In the genomic region with DNA sequence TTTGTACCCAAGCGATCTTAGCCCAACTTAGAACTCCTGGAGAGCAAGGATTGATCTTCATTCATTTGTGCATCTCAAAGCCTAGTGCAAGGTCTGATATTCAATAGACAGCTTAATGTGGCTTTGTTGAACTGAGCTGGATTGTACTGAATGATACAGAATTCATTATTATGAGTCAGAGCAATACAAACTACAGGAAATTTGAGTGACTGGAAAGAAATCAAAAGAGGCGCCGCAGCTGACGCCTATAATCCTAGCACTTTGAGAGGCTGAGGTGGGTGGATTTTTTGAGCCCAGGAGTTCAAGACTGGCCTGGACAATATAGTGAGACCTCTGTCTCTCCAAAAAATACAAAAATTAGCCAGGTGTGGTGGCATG, we compare ENCODE assay signal across 19 cellular contexts. TPM values are rescaled to one million over a fixed set of nuclear protein-coding genes. Genes with fewer than 3 reads are reported as not detected.
DNase-seq lines count a peak whose midpoint lies in the region; ATAC-seq, FAIRE-seq and TF ChIP-seq lines count a peak whose summit lies in the region.
"Had no signal": no experiment of that assay in that cellular context is flagged by ENCODE, and none has a peak within 500 bp of the region (broad histone marks: within the 10 kb centered on the region; RNA-seq: fewer than 3 reads in every experiment).

No MANE protein-coding gene starts in this region.

- no peak for ATAC-seq in HG02763 (IDR thresholded peaks at IDR 0.05; ENCODE audit: unreplicated experiment)
- ATAC-seq in left lung = no peak

- H3K27me3 ChIP-seq in bronchial epithelial cell (ENCODE audit: control insufficient read depth, insufficient read depth, low read length) = no peaks in the 10 kb centered on the region
- H3K27me3 ChIP-seq in left lung = no peaks in the 10 kb centered on the region
- H3K27me3 ChIP-seq: Peyer's patch had no signal

- H3K4me3 ChIP-seq in bronchial epithelial cell (ENCODE audit: low read depth, low read length) (no peak overlapping the region), left lung (no peak overlapping the region)
- H3K4me3 ChIP-seq: Peyer's patch had no signal

- FAIRE-seq in bronchial epithelial cell (lab: Jason Lieb, UNC) = no peak

- H3K9me3 ChIP-seq in left lung = no peaks in the 10 kb centered on the region
- H3K9me3 ChIP-seq: Peyer's patch had no signal

- H3K4me1 ChIP-seq in left lung = peaks cover 0 to 6% of the 10 kb centered on the region in 2 donors

- H3K27ac ChIP-seq in 22Rv1 = peak overlapping the region; percentile 77
- H3K27ac ChIP-seq in left lung = no peak overlapping the region
- H3K27ac ChIP-seq: HL-60 had no signal

- DNase-seq in HT1080 (ENCODE audit: low read depth) = peak; percentile 20
- peak; percentile 15 for DNase-seq in bronchial epithelial cell (ENCODE audit: low read depth)
- DNase-seq in lung microvascular endothelial cell (ENCODE audit: low read depth in 2 of 2) = peak; percentile 28 to 69
- DNase-seq in activated CD4-positive, CD25-positive, alpha-beta regulatory T cell treated with anti-CD3 and anti-CD28 coated beads, Interleukin-2, amount 50 U/mL, for 72 hours = no peak
- DNase-seq in left lung = no peak
- DNase-seq: ACHN; CD4-positive, alpha-beta T cell; HFFc6; KG1; MM.1S; NCI-H1930; NCI-H2171 treated with DMSO at 0.1 percent for 48 hours; NCI-H510A; NCI-H82; SHP77 treated with DMSO at 0.1 percent for 48 hours had no signal

- TF ChIP-seq CTCF in 22Rv1 (IDR thresholded peaks at IDR 0.05) (no peak), bronchial epithelial cell (IDR thresholded peaks at IDR 0.05; ENCODE audit: insufficient read depth, low read length, severe bottlenecking) (no peak), left lung (IDR thresholded peaks at IDR 0.05) (no peak)

- intact Hi-C loops in left lung (cut with DNase I) = no loop called here

- H3K36me3 ChIP-seq in bronchial epithelial cell (ENCODE audit: control insufficient read depth, insufficient read depth, low read length) (no peaks in the 10 kb centered on the region), left lung (no peaks in the 10 kb centered on the region)
- H3K36me3 ChIP-seq: Peyer's patch had no signal

RNA-seq across cellular contexts. Expression of a gene that starts 58.6 kb away (rescaled TPM):
- total RNA-seq in HT1080 (2014; rRNA removed; shearing (Covaris generic)) = 44.6 and 72.0 TPM in 2 replicates
- 28.5 and 34.4 TPM in 2 replicates for polyA plus RNA-seq in HT1080 (2015; cell fraction: cytosol; rRNA removed)
- 64.0 and 65.8 TPM in 2 replicates for polyA plus RNA-seq in HT1080 (2015; cell fraction: nucleus; rRNA removed)
- total RNA-seq in bronchial epithelial cell (3.5 and 3.9 TPM in 2 replicates), lung microvascular endothelial cell (11.1 and 29.9 TPM in 2 replicates), left lung (10 to 100 TPM; 34.6 to 51.3 TPM)

Comparison
In these comparisons a context has a peak if more than half of its experiments do, and no peak if none do; other contexts are left out.
1. DNase-seq: peak in HT1080 (single experiment), bronchial epithelial cell (single experiment) and lung microvascular endothelial cell (2 of 2); none in activated CD4-positive, CD25-positive, alpha-beta regulatory T cell treated with anti-CD3 and anti-CD28 coated beads, Interleukin-2, amount 50 U/mL, for 72 hours (single experiment) and left lung (0 of 2).